In the genomic region with DNA sequence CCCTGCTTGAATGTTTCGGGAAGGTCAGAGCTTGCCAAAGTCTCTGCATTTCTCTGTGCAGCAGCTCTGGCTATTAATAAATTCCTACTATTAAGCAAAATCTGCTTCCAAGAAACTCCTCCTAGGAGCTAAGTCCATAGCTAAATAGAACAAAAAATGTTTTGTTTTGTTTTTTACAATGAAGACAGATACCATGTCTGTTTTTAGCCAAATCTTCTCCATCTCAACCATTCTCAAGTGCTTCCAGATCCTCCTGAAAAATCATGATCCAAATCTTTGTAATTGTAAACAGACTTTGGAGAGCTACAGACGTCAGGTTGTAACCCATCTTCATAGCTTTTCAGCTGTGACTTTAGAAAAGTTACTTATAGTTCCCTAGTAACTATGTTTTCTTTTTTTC, we compare ENCODE assay signal across 22 cellular contexts.
DNase-seq lines count a peak whose midpoint lies in the region; ATAC-seq, FAIRE-seq and TF ChIP-seq lines count a peak whose summit lies in the region.
"Had no signal": no experiment of that assay in that cellular context is flagged by ENCODE, and none has a peak within 500 bp of the region (broad histone marks: within the 10 kb centered on the region; RNA-seq: fewer than 3 reads in every experiment).

No MANE protein-coding gene starts in this region.

- no peak overlapping the region for H3K4me2 ChIP-seq in SK-N-SH
- H3K4me2 ChIP-seq: A549; BLaER1 treated with 17β-estradiol and CSF1 and Interleukin-3, amounts not matched to agents 10 nM and 100 nM had no signal

- no peak overlapping the region for H3K9ac ChIP-seq in SK-N-SH
- H3K9ac ChIP-seq: BLaER1 treated with 17β-estradiol and CSF1 and Interleukin-3, amounts not matched to agents 10 nM and 100 nM had no signal

- TF ChIP-seq RAD21 in SK-N-SH (IDR thresholded peaks at IDR 0.05; ENCODE audit: low read length), result no peak

- FAIRE-seq in endometrium (lab: Jason Lieb, UNC), result peak; percentile 73
- FAIRE-seq: A549, D721Med, G401.6, GM12878, GM12892, GM18507 had no signal

- no peaks in the 10 kb centered on the region for H3K9me2 ChIP-seq in SK-N-SH

- ATAC-seq in sciatic nerve (peak; percentile 84), lower lobe of right lung (no peak), right lobe of liver (no peak)
- ATAC-seq: A549; CD8-positive, alpha-beta T cell; GM12878 had no signal

- H3K36me3 ChIP-seq in SK-N-SH (replicated peaks in 1 of 2; ENCODE audit: control insufficient read depth in 1 of 2, insufficient read depth in 2 of 2, low read length in 1 of 2) (no peaks in the 10 kb centered on the region), lower lobe of right lung (no peaks in the 10 kb centered on the region), right lobe of liver (no peaks in the 10 kb centered on the region)
- H3K36me3 ChIP-seq: BLaER1 treated with 17β-estradiol and CSF1 and Interleukin-3, amounts not matched to agents 10 nM and 100 nM had no signal

- TF ChIP-seq CTCF in SK-N-SH (IDR thresholded peaks at IDR 0.05) (no peak), lower lobe of right lung (IDR thresholded peaks at IDR 0.05) (no peak), right lobe of liver (IDR thresholded peaks at IDR 0.05) (no peak)

- H3K27ac ChIP-seq in SK-N-SH (ENCODE audit: low read depth in 2 of 2, low read length in 1 of 2) (no peak overlapping the region), lower lobe of right lung (no peak overlapping the region), right lobe of liver (no peak overlapping the region)
- H3K27ac ChIP-seq: 22Rv1; A549; BLaER1 treated with 17β-estradiol and CSF1 and Interleukin-3, amounts not matched to agents 10 nM and 100 nM; C4-2B had no signal

- H3K9me3 ChIP-seq in SK-N-SH (no peaks in the 10 kb centered on the region), lower lobe of right lung (no peaks in the 10 kb centered on the region), right lobe of liver (no peaks in the 10 kb centered on the region)
- H3K9me3 ChIP-seq: A549, Caco-2 had no signal

- WGBS in SK-N-SH (ENCODE audit: low lambda C conversion rate), result 14% methylated on average over 2 of the region's 2 CpGs
- WGBS in right lobe of liver (ENCODE audit: insufficient coverage, low coverage, low lambda C conversion rate, missing lambda C conversion rate), result 29% methylated on average over 1 of the region's 2 CpGs

- POLR2A ChIA-PET in SK-N-SH (lab: Yijun Ruan, JAX), result no interaction called here

- H4K20me1 ChIP-seq in SK-N-SH (ENCODE audit: insufficient read depth), result no peaks in the 10 kb centered on the region
- H4K20me1 ChIP-seq: BLaER1 treated with 17β-estradiol and CSF1 and Interleukin-3, amounts not matched to agents 10 nM and 100 nM had no signal

- peak in 1 of 2 experiments; percentile 52; a peak in 1 of 4 replicates for TF ChIP-seq EP300 in SK-N-SH (IDR thresholded peaks at IDR 0.05; ENCODE audit: borderline replicate concordance in 1 of 2, low read depth in 1 of 2, low read length in 1 of 2)

- TF ChIP-seq POLR2A in right lobe of liver (IDR thresholded peaks at IDR 0.05), result no peak

- CTCF ChIA-PET in SK-N-SH (lab: Yijun Ruan, JAX), result interaction anchor here (0.7 kb wide), 1 partner anchor 10 kb away, joined by 3 read pairs; no protein-coding TSS in a partner anchor

- no peak overlapping the region for H3K4me3 ChIP-seq in SK-N-SH (ENCODE audit: low read depth in 2 of 2, low read length in 1 of 2)
- H3K4me3 ChIP-seq in lower lobe of right lung, result no peak overlapping the region
- no peak overlapping the region for H3K4me3 ChIP-seq in right lobe of liver
- H3K4me3 ChIP-seq: A549; BLaER1 treated with 17β-estradiol and CSF1 and Interleukin-3, amounts not matched to agents 10 nM and 100 nM; GM12878 had no signal

- H3K4me1 ChIP-seq in SK-N-SH (ENCODE audit: control insufficient read depth in 1 of 2, insufficient read depth in 2 of 2, low read depth in 1 of 2, low read length in 1 of 2) (no peaks in the 10 kb centered on the region), lower lobe of right lung (no peaks in the 10 kb centered on the region), right lobe of liver (no peaks in the 10 kb centered on the region)
- H3K4me1 ChIP-seq: A549; BLaER1 treated with 17β-estradiol and CSF1 and Interleukin-3, amounts not matched to agents 10 nM and 100 nM; Caco-2 had no signal

- intact Hi-C loops in sciatic nerve (cut with DNase I), result no loop called here
- intact Hi-C loops in lower lobe of right lung (cut with DNase I), result no loop called here
- intact Hi-C loops in right lobe of liver (cut with DNase I), result no loop called here

- no peaks in the 10 kb centered on the region for H3K79me2 ChIP-seq in SK-N-SH (ENCODE audit: insufficient read depth)

- no peaks in the 10 kb centered on the region for H3F3A ChIP-seq in SK-N-SH (replicated peaks; ENCODE audit: insufficient read depth)

- DNase-seq in SK-N-SH (peak; percentile 18), sciatic nerve (ENCODE audit: low spot score) (no peak), lower lobe of right lung (no peak), right lobe of liver (no peak)
- DNase-seq in activated naive CD4-positive, alpha-beta T cell (lab: John Stamatoyannopoulos, UW), result no peak
- DNase-seq: AML-193; Caco-2; Calu3; CD4-positive, alpha-beta T cell; CD8-positive, alpha-beta T cell; DMS79 treated with DMSO at 0.1 percent for 48 hours; GF-D8 had no signal

- no peak overlapping the region for H2AFZ ChIP-seq in SK-N-SH (ENCODE audit: low read depth)

- H3K27me3 ChIP-seq in SK-N-SH (ENCODE audit: insufficient read depth), result no peaks in the 10 kb centered on the region
- no peaks in the 10 kb centered on the region for H3K27me3 ChIP-seq in lower lobe of right lung (ENCODE audit: low read depth)
- H3K27me3 ChIP-seq in right lobe of liver, result no peaks in the 10 kb centered on the region
- H3K27me3 ChIP-seq: BLaER1 treated with 17β-estradiol and CSF1 and Interleukin-3, amounts not matched to agents 10 nM and 100 nM had no signal

TF ChIP-seq in SK-N-SH, 30 proteins besides CTCF, POLR2A, EP300 and RAD21:
- TF ChIP-seq GATA2 (CRISPR knock-in tag; IDR thresholded peaks at IDR 0.05) (peak; percentile 42; the same call in 1 of the 2 replicates), CHD2 (IDR thresholded peaks at IDR 0.05; ENCODE audit: low read length, partially characterized antibody) (no peak)
